Comparison of ENCODE assay signal across 8 cellular contexts in the genomic region with DNA sequence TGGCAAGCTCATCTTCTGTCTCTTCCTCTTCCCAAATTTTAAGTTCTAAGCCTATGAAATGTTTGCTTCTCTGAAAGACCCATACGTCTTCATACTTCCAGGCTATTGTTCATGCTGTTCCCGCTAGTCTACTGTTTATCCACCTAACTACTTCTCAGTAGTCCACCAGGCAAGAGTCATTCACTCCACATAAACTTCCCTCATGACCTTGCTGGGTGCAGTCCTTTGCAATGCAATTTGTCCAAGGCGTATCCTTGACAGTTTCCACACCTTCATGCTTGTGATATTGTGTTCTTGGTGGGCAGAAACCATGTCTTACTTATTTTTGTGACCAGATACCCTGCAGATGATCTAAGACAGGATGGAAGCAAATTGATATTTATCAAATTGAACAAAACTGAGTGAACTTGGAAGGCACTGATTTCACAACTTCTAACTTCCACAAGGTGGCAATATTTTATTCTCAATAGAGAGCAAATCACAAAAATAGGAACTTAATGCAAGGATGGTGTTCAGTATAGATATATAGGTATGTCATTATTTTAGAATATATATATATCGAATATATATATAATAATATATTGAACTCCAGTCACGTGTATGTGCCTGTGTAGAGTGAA. TPM values are rescaled to one million over a fixed set of nuclear protein-coding genes. Genes with fewer than 3 reads are reported as not detected.
A peak's percentile ranks its signal among the peaks of the same experiment; 100 is the strongest.
DNase-seq lines count a peak whose midpoint lies in the region; ATAC-seq, FAIRE-seq and TF ChIP-seq lines count a peak whose summit lies in the region.

No MANE protein-coding gene starts in this region.

- no peak for FAIRE-seq in K562 (lab: Jason Lieb, UNC)

- peak; percentile 63 for DNase-seq in DMS 273 (lab: John Stamatoyannopoulos, UW; ENCODE audit: unreplicated experiment)
- DNase-seq in MM.1S, result peak; percentile 38
- DNase-seq in K562 (ENCODE audit: extremely low read depth in 1 of 4, low spot score in 3 of 4), result no peak
- DNase-seq in midbrain (lab: John Stamatoyannopoulos, UW), result peak; percentile 40
- no peak for DNase-seq in natural killer cell
- DNase-seq in stimulated activated CD4-positive, alpha-beta T cell treated with anti-CD3 and anti-CD28 coated beads, Interleukin-4, amount 100 ng/mL, for 4 hours, result no peak
- DNase-seq in amygdala (lab: John Stamatoyannopoulos, UW), result no peak

- BruUV-seq in K562 (replicated peaks; lab: Mats Ljungman, UMichigan), result no TSS peak

- H3K4me1 ChIP-seq in MM.1S (ENCODE audit: low read length) (no peaks in the 10 kb centered on the region), K562 (replicated peaks in 1 of 2; ENCODE audit: control insufficient read depth in 2 of 2, insufficient read depth in 2 of 2, low read length in 2 of 2) (no peaks in the 10 kb centered on the region)

- H3K9me3 Mint-ChIP-seq in natural killer cell, result peaks cover 9 to 13% of the 10 kb centered on the region in 2 donors

- no peaks in the 10 kb centered on the region for H3K9me1 ChIP-seq in K562 (ENCODE audit: control insufficient read depth, insufficient read depth, low read length)

- no peaks in the 10 kb centered on the region for H3K4me1 Mint-ChIP-seq in natural killer cell

- CTCF ChIA-PET in K562 (lab: Yijun Ruan, JAX; ENCODE audit: low intra/inter-chr PET ratio), result interaction anchor here (1.1 to 2.0 kb wide), 2 partner anchors 97 to 161 kb away, joined by 3 to 9 read pairs; no protein-coding TSS in a partner anchor

- POLR2A ChIA-PET in K562 (lab: Yijun Ruan, JAX), result no interaction called here

- TF ChIP-seq EP300 in K562 (IDR thresholded peaks at IDR 0.05; ENCODE audit: low read length), result no peak

- no peak overlapping the region for H3K4me3 Mint-ChIP-seq in natural killer cell

- H3K9me2 ChIP-seq in MM.1S (replicated peaks; ENCODE audit: insufficient read depth, low read length), result no peaks in the 10 kb centered on the region

- H2AFZ ChIP-seq in MM.1S (ENCODE audit: low read length) (no peak overlapping the region), K562 (ENCODE audit: low read depth, low read length) (no peak overlapping the region)

- ATAC-seq in K562, result no peak
- ATAC-seq in natural killer cell, result no peak
- ATAC-seq in HG03565 (IDR thresholded peaks at IDR 0.05; ENCODE audit: unreplicated experiment), result no peak

- intact Hi-C loops in K562 (cut with micrococcal nuclease), result loop anchor here (5.0 kb wide), 1 partner anchor 94 kb away; no protein-coding TSS in a partner anchor
- intact Hi-C loops in natural killer cell (cut with micrococcal nuclease), result no loop called here

- H3K27ac Mint-ChIP-seq in natural killer cell, result no peak overlapping the region

- H3K4me2 ChIP-seq in MM.1S (ENCODE audit: low read depth, low read length), result no peak overlapping the region
- H3K4me2 ChIP-seq in K562 (ENCODE audit: insufficient read depth, low read length), result no peak overlapping the region

- peak; percentile 34 for TF ChIP-seq CTCF in MM.1S (IDR thresholded peaks at IDR 0.05; ENCODE audit: low read length)
- no peak for TF ChIP-seq CTCF in K562 (IDR thresholded peaks at IDR 0.05 in 2 of 3, conservative IDR thresholded peaks at IDR 0.05 in 1 of 3; ENCODE audit: insufficient read depth in 2 of 3, low read depth in 1 of 3, low read length in 3 of 3)
- no peak for TF ChIP-seq CTCF in natural killer cell (IDR thresholded peaks at IDR 0.05)

- H3K36me3 ChIP-seq in MM.1S (replicated peaks; ENCODE audit: insufficient read depth, low read length), result no peaks in the 10 kb centered on the region
- no peaks in the 10 kb centered on the region for H3K36me3 ChIP-seq in K562 (ENCODE audit: control insufficient read depth, insufficient read depth, low read length)

- no peaks in the 10 kb centered on the region for H3K36me3 Mint-ChIP-seq in natural killer cell

- H3K79me2 ChIP-seq in MM.1S (ENCODE audit: low read length), result no peaks in the 10 kb centered on the region
- no peaks in the 10 kb centered on the region for H3K79me2 ChIP-seq in K562 (ENCODE audit: control insufficient read depth, insufficient read depth, low read length)

- TF ChIP-seq RAD21 in K562 (CRISPR knock-in tag; conservative IDR thresholded peaks at IDR 0.05 in 1 of 2, IDR thresholded peaks at IDR 0.05 in 1 of 2), result peak; percentile 27 to 52; a peak in 3 of 4 replicates

- H3K4me3 ChIP-seq in MM.1S (ENCODE audit: low read length) (no peak overlapping the region), K562 (no peak overlapping the region)

- H3K9me3 ChIP-seq in MM.1S (replicated peaks; ENCODE audit: insufficient read depth, low read length), result no peaks in the 10 kb centered on the region
- H3K9me3 ChIP-seq in K562 (replicated peaks; ENCODE audit: control insufficient read depth, insufficient read depth, low read depth, low read length), result no peaks in the 10 kb centered on the region

- TF ChIP-seq POLR2A in K562 (conservative IDR thresholded peaks at IDR 0.05), result no peak

- in situ Hi-C loops in K562 (cut with MboI), result no loop called here

- no peaks in the 10 kb centered on the region for H3K27me3 Mint-ChIP-seq in natural killer cell (ENCODE audit: low read depth in 2 of 2)

- H3K27me3 ChIP-seq in MM.1S (replicated peaks; ENCODE audit: insufficient read depth, low read length), result no peaks in the 10 kb centered on the region
- no peaks in the 10 kb centered on the region for H3K27me3 ChIP-seq in K562 (ENCODE audit: control insufficient read depth in 2 of 2, insufficient read depth in 2 of 2, low read length in 2 of 2)

- no peaks in the 10 kb centered on the region for H4K20me1 ChIP-seq in MM.1S (ENCODE audit: insufficient read depth, low read length)
- H4K20me1 ChIP-seq in K562 (replicated peaks; ENCODE audit: control insufficient read depth, insufficient read depth, low read length), result no peaks in the 10 kb centered on the region

- H3K27ac ChIP-seq in MM.1S (ENCODE audit: low read length), result no peak overlapping the region
- H3K27ac ChIP-seq in K562 (ENCODE audit: extremely low read depth, low read depth, low read length), result no peak overlapping the region

- H3K9ac ChIP-seq in MM.1S (ENCODE audit: low read length) (no peak overlapping the region), K562 (ENCODE audit: insufficient read depth in 1 of 2, low read depth in 2 of 2, low read length in 2 of 2) (no peak overlapping the region)

- WGBS in K562 (ENCODE audit: insufficient coverage, low coverage, missing lambda C conversion rate), result 2% methylated on average over 5 of the region's 5 CpGs

- H3F3A ChIP-seq in MM.1S (ENCODE audit: insufficient read depth, low read length), result no peaks in the 10 kb centered on the region

TF ChIP-seq in K562, 482 proteins besides CTCF, POLR2A, EP300 and RAD21:
- TF ChIP-seq ZNF57 (CRISPR knock-in tag; IDR thresholded peaks at IDR 0.05) (no peak), LEF1 (IDR thresholded peaks at IDR 0.05) (no peak), TAL1 (IDR thresholded peaks at IDR 0.05) (no peak), RBM39 (optimal IDR thresholded peaks at IDR 0.05; ENCODE audit: low read depth, low read length) (no peak), ZC3H8 (IDR thresholded peaks at IDR 0.05) (no peak), BRD4 (IDR thresholded peaks at IDR 0.05) (no peak), TAF15 (IDR thresholded peaks at IDR 0.05; ENCODE audit: low read depth, low read length) (no peak), CBFA2T3 (IDR thresholded peaks at IDR 0.05) (no peak)

RNA-seq across cellular contexts. Expression of gene TYRP1, which starts 30.3 kb away (rescaled TPM):
- total RNA-seq in K562 (2011; cell fraction: chromatin; rRNA removed; ENCODE audit: low replicate concordance), result not detected in 2 replicates
- total RNA-seq in K562 (2011; cell fraction: nucleolus; rRNA removed), result not detected in 2 replicates
- total RNA-seq in K562 (2011; cell fraction: nucleoplasm; rRNA removed), result not detected in 2 replicates
- total RNA-seq in K562 (2014; rRNA removed) (not detected in 2 replicates), K562 (2014; rRNA removed; fragmentation: Illumina TruSeq; extraction: Trizol) (not detected in 2 replicates), K562 (2015; rRNA removed; fragmentation: Illumina TruSeq; extraction: Trizol) (not detected in 2 replicates), K562 (2021) (not detected in 2 replicates), natural killer cell (not detected)
- polyA plus RNA-seq in K562 (2011; rRNA removed) (not detected in 2 replicates), K562 (2014; fragmentation: Illumina TruSeq; extraction: Trizol) (not detected in 2 replicates), K562 (2014; fragmentation: Nextera tagmentation; extraction: Ambion mirVana) (not detected), K562 (2014; rRNA removed) (not detected in 2 replicates)
- not detected in 2 replicates for polyA plus RNA-seq in K562 (2011; cell fraction: cytosol; rRNA removed)
- not detected in 2 replicates for polyA plus RNA-seq in K562 (2011; cell fraction: nucleus; rRNA removed)
- not detected in 2 replicates for polyA plus RNA-seq in K562 (2012)
- not detected in 2 replicates for polyA minus RNA-seq in K562 (2011; rRNA and poly(A)+ RNA removed)
- polyA minus RNA-seq in K562 (2011; cell fraction: cytosol; rRNA and poly(A)+ RNA removed), result not detected in 2 replicates
- polyA minus RNA-seq in K562 (2011; cell fraction: nucleus; rRNA and poly(A)+ RNA removed), result not detected in 2 replicates

RNA-seq across cellular contexts. Expression of gene LURAP1L, which starts 51.3 kb away (rescaled TPM):
- not detected in 2 replicates for total RNA-seq in K562 (2011; cell fraction: chromatin; rRNA removed; ENCODE audit: low replicate concordance)
- total RNA-seq in K562 (2011; cell fraction: nucleolus; rRNA removed), result 0.26 TPM in 1 of 2 replicates, not detected in the other
- 0.31 TPM in 1 of 2 replicates, not detected in the other for total RNA-seq in K562 (2011; cell fraction: nucleoplasm; rRNA removed)
- total RNA-seq in K562 (2014; rRNA removed) (not detected in 2 replicates), K562 (2014; rRNA removed; fragmentation: Illumina TruSeq; extraction: Trizol) (0.07 TPM in 1 of 2 replicates, not detected in the other), K562 (2015; rRNA removed; fragmentation: Illumina TruSeq; extraction: Trizol) (0.07 and 0.08 TPM in 2 replicates), K562 (2021) (not detected in 2 replicates), natural killer cell (not detected)
- polyA plus RNA-seq in K562 (2011; rRNA removed) (not detected in 2 replicates), K562 (2014; fragmentation: Illumina TruSeq; extraction: Trizol) (0.06 TPM in 1 of 2 replicates, not detected in the other), K562 (2014; fragmentation: Nextera tagmentation; extraction: Ambion mirVana) (under 1 TPM in 1 of 2 experiments, not detected in 1; 0.07 TPM), K562 (2014; rRNA removed) (0.04 and 0.28 TPM in 2 replicates)
- not detected in 2 replicates for polyA plus RNA-seq in K562 (2011; cell fraction: cytosol; rRNA removed)
- polyA plus RNA-seq in K562 (2011; cell fraction: nucleus; rRNA removed), result not detected in 2 replicates
- 0.16 and 0.72 TPM in 2 replicates for polyA plus RNA-seq in K562 (2012)
- polyA minus RNA-seq in K562 (2011; rRNA and poly(A)+ RNA removed), result not detected in 2 replicates
- polyA minus RNA-seq in K562 (2011; cell fraction: cytosol; rRNA and poly(A)+ RNA removed), result 0.76 TPM in 1 of 2 replicates, not detected in the other
- polyA minus RNA-seq in K562 (2011; cell fraction: nucleus; rRNA and poly(A)+ RNA removed), result not detected in 2 replicates

Comparison
In these comparisons a context has a peak if more than half of its experiments do, and no peak if none do; other contexts are left out.
1. DNase-seq: peak in DMS 273 (single experiment), MM.1S (single experiment) and midbrain (single experiment); none in K562 (0 of 4), natural killer cell (single experiment), stimulated activated CD4-positive, alpha-beta T cell treated with anti-CD3 and anti-CD28 coated beads, Interleukin-4, amount 100 ng/mL, for 4 hours (0 of 2) and amygdala (0 of 56).